In the genomic region with DNA sequence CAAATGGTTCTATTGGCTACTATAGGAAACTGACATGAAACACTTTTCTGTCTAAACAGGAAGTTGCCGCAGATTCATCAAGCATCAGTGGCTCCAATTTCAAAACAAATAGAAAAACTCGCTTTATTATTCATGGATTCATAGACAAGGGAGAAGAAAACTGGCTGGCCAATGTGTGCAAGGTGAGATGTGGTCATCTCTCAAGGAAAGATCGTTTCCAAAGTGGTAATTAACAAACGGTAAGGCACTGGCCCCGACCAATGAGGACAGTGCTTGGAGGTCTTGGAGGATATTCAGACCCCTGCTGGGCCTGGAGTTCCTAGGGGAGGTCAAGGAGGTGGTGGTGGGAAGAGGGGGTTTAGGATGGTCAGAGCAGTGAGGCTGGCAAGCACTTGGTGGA, we compare ENCODE assay signal across 9 cellular contexts. TPM values are rescaled to one million over a fixed set of nuclear protein-coding genes. Genes with fewer than 3 reads are reported as not detected.
"Had no signal": no experiment of that assay in that cellular context is flagged by ENCODE, and none has a peak within 500 bp of the region (broad histone marks: within the 10 kb centered on the region; RNA-seq: fewer than 3 reads in every experiment).

No MANE protein-coding gene starts in this region.

- ATAC-seq: HCT116 had no signal

- H3K27ac ChIP-seq: GM23248 had no signal

- H3K27me3 Mint-ChIP-seq: IgD-negative memory B cell had no signal

- H3K4me1 Mint-ChIP-seq: IgD-negative memory B cell had no signal

- H3K4me3 ChIP-seq: GM23248, HAP-1 had no signal

- H3K4me1 ChIP-seq: HAP-1 had no signal

- H3K9me3 ChIP-seq: HAP-1 had no signal

- H3K4me3 Mint-ChIP-seq: IgD-negative memory B cell had no signal

- DNase-seq: GM23248, GOT3, H7, KBM-7 had no signal

- H3K36me3 Mint-ChIP-seq: IgD-negative memory B cell had no signal

- H3K27ac Mint-ChIP-seq: IgD-negative memory B cell had no signal

- H3K36me3 ChIP-seq: HAP-1 had no signal

RNA-seq across cellular contexts. Expression of a gene that starts 2.6 kb away (rescaled TPM):
- total RNA-seq: GM23248, H4, H7, HT-29 had no signal

RNA-seq across cellular contexts. Expression of a gene that starts 42.5 kb away (rescaled TPM):
- total RNA-seq: GM23248, H4, H7, HT-29 had no signal
